ENCODE assay signal across 20 cellular contexts in the genomic region with DNA sequence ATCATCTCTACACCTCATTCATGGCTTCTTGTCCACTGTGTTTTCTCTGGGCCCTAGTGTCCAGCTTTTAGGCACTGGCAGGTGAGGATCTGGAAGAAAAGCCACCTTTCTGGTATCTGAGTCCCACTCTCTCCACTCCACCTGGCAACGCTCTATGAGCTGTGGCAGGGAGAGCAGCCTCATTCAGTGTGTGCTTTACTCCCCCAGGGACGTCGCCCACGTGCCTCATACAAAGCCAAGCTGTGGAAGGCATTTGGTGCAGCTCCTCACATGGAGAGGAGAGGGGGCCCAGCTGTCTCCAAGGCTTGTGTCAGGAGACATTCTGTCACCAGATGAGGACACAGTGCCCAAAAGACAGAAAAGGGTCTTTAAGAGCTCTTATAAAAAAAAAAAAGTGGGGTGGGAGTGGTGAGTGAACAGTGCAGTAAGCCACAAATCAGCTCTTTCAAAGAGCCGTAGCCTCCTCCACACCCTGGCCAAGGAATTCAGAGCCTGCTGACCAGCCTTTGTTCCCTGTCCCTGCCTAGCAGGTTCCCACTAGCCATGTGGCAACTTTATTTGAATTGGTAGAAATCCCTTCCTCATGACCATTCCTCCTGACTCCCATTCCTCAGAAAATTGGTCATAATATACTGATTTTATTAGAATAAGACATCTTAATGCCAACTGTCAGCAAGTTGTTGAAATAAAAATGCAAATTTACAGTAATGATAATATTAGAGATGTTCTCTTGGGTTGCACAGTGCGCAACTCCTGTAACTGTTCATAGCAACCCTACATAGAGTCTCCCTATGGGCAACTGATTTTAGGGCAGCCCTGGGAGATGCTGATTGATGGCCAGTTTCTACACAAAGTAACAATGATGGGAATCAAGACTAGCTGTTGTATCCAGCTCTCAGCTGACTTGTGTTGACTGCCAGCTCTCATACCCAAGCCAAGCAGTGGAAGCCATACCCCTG. TPM values are rescaled to one million over a fixed set of nuclear protein-coding genes. Genes with fewer than 3 reads are reported as not detected.
DNase-seq lines count a peak whose midpoint lies in the region; TF ChIP-seq lines count a peak whose summit lies in the region.
"Had no signal": no experiment of that assay in that cellular context is flagged by ENCODE, and none has a peak within 500 bp of the region (broad histone marks: within the 10 kb centered on the region; RNA-seq: fewer than 3 reads in every experiment).

No MANE protein-coding gene starts in this region.

- no peaks in the 10 kb centered on the region for H3K36me3 Mint-ChIP-seq in nephron progenitor cell (ENCODE audit: low read depth)
- H3K36me3 Mint-ChIP-seq: activated naive CD4-positive, alpha-beta T cell treated with anti-CD3 and anti-CD28 coated beads, Interleukin-2, amount 50 U/mL, for 72 hours; IgD-negative memory B cell had no signal

- in situ Hi-C loops in astrocyte of the spinal cord (cut with HindIII; ENCODE audit: low sequenced_read_pairs): no loop called here

- peak overlapping the region in 1 of 11 experiments; percentile 36; a peak in 1 of 22 replicates for H3K9ac ChIP-seq in BLaER1 treated with 17β-estradiol and CSF1 and Interleukin-3, amounts not matched to agents 10 nM and 100 nM

- H3K4me1 Mint-ChIP-seq in nephron progenitor cell: peaks cover 13% of the 10 kb centered on the region
- H3K4me1 Mint-ChIP-seq: IgD-negative memory B cell had no signal

- peaks cover 0 to 67% (median 38%) of the 10 kb centered on the region in 10 experiments; a peak in 15 of 20 replicates for H3K4me1 ChIP-seq in BLaER1 treated with 17β-estradiol and CSF1 and Interleukin-3, amounts not matched to agents 10 nM and 100 nM
- H3K4me1 ChIP-seq in effector memory CD4-positive, alpha-beta T cell (ENCODE audit: control insufficient read depth, insufficient read depth, low read length, poor library complexity, severe bottlenecking): no peaks in the 10 kb centered on the region
- H3K4me1 ChIP-seq: breast epithelium had no signal

- no peaks in the 10 kb centered on the region for H3K27me3 ChIP-seq in BLaER1 treated with 17β-estradiol and CSF1 and Interleukin-3, amounts not matched to agents 10 nM and 100 nM
- no peaks in the 10 kb centered on the region for H3K27me3 ChIP-seq in effector memory CD4-positive, alpha-beta T cell (replicated peaks; ENCODE audit: control insufficient read depth, insufficient read depth, low read length, poor library complexity, severe bottlenecking)
- H3K27me3 ChIP-seq: breast epithelium, heart right ventricle had no signal

- H3K27ac ChIP-seq in BLaER1 treated with 17β-estradiol and CSF1 and Interleukin-3, amounts not matched to agents 10 nM and 100 nM: peak overlapping the region in 3 of 11 experiments; percentile 24 to 45 (median 42); a peak in 3 of 22 replicates
- H3K27ac ChIP-seq in effector memory CD4-positive, alpha-beta T cell (ENCODE audit: insufficient read depth, low read length, poor library complexity, severe bottlenecking): no peak overlapping the region
- H3K27ac ChIP-seq: breast epithelium, heart right ventricle had no signal

- H3K9me3 Mint-ChIP-seq in nephron progenitor cell: peaks cover 8% of the 10 kb centered on the region
- H3K9me3 Mint-ChIP-seq: IgD-negative memory B cell had no signal

- H3K4me2 ChIP-seq in BLaER1 treated with 17β-estradiol and CSF1 and Interleukin-3, amounts not matched to agents 10 nM and 100 nM: peak overlapping the region in 8 of 11 experiments; percentile 23 to 70 (median 60); a peak in 15 of 22 replicates

- H3K27me3 Mint-ChIP-seq in nephron progenitor cell (ENCODE audit: low read depth, poor library complexity): no peaks in the 10 kb centered on the region

- H3K4me3 Mint-ChIP-seq in nephron progenitor cell: no peak overlapping the region
- H3K4me3 Mint-ChIP-seq: IgD-negative memory B cell, neural crest cell had no signal

- H3K9me3 ChIP-seq in BLaER1 treated with 17β-estradiol and CSF1 and Interleukin-3, amounts not matched to agents 10 nM and 100 nM (replicated peaks in 1 of 11): peaks cover 10 to 31% (median 25%) of the 10 kb centered on the region in 11 experiments; a peak in 20 of 22 replicates
- no peaks in the 10 kb centered on the region for H3K9me3 ChIP-seq in effector memory CD4-positive, alpha-beta T cell (ENCODE audit: control insufficient read depth, low read length)
- H3K9me3 ChIP-seq: breast epithelium, heart right ventricle had no signal

- DNase-seq in NCI-H1436 (lab: John Stamatoyannopoulos, UW) (peak; percentile 27), astrocyte of the spinal cord (ENCODE audit: low read depth, low spot score) (peak; percentile 35), nephron progenitor cell (no peak), A172 (ENCODE audit: low spot score) (no peak), superior temporal gyrus (ENCODE audit: extremely low spot score) (no peak), HUDEP-2 (lab: John Stamatoyannopoulos, UW; ENCODE audit: unreplicated experiment in 76 of 76) (no peak)
- DNase-seq in effector memory CD4-positive, alpha-beta T cell: no peak
- DNase-seq: activated T-cell treated with anti-CD3 and anti-CD28 coated beads for 4 hours; Calu3; GDM1; heart right ventricle; NCI-H774; right cardiac atrium; stimulated activated CD4-positive, alpha-beta T cell treated with anti-CD3 and anti-CD28 coated beads, Interleukin-4, amount 100 ng/mL, for 1 hour had no signal

- no peaks in the 10 kb centered on the region; a peak in 1 of 22 replicates for H3K36me3 ChIP-seq in BLaER1 treated with 17β-estradiol and CSF1 and Interleukin-3, amounts not matched to agents 10 nM and 100 nM
- no peaks in the 10 kb centered on the region for H3K36me3 ChIP-seq in effector memory CD4-positive, alpha-beta T cell (ENCODE audit: control insufficient read depth, insufficient read depth, low read length)
- H3K36me3 ChIP-seq: breast epithelium had no signal

- TF ChIP-seq CTCF in astrocyte of the spinal cord (IDR thresholded peaks at IDR 0.05; ENCODE audit: low read depth, low read length): no peak
- TF ChIP-seq CTCF in nephron progenitor cell (IDR thresholded peaks at IDR 0.05): no peak

- H4K20me1 ChIP-seq in BLaER1 treated with 17β-estradiol and CSF1 and Interleukin-3, amounts not matched to agents 10 nM and 100 nM: no peaks in the 10 kb centered on the region

- peak overlapping the region; percentile 24 for H3K27ac Mint-ChIP-seq in nephron progenitor cell
- H3K27ac Mint-ChIP-seq: IgD-negative memory B cell had no signal

- H3K4me3 ChIP-seq in BLaER1 treated with 17β-estradiol and CSF1 and Interleukin-3, amounts not matched to agents 10 nM and 100 nM: no peak overlapping the region
- H3K4me3 ChIP-seq in astrocyte of the spinal cord (ENCODE audit: low read depth, low read length): no peak overlapping the region
- H3K4me3 ChIP-seq in effector memory CD4-positive, alpha-beta T cell (ENCODE audit: insufficient read depth, low read depth, low read length, poor library complexity, severe bottlenecking): no peak overlapping the region
- H3K4me3 ChIP-seq: breast epithelium, GM12878, heart right ventricle had no signal

RNA-seq across cellular contexts. Expression of gene GALNT15, which starts 29.5 kb away (rescaled TPM):
- total RNA-seq in A172 (2014; rRNA removed; shearing (Covaris generic)): not detected in 2 replicates
- total RNA-seq: Calu3, neural crest cell had no signal

Comparison
In these comparisons a context has a peak if more than half of its experiments do, and no peak if none do; other contexts are left out.
1. DNase-seq: peak in NCI-H1436 (single experiment) and astrocyte of the spinal cord (single experiment); none in nephron progenitor cell (single experiment), A172 (single experiment), superior temporal gyrus (single experiment), HUDEP-2 (0 of 76) and effector memory CD4-positive, alpha-beta T cell (0 of 3).